1 cellular context compared by ENCODE assay signal in genomic region chr17:46922804-46923635, GRCh38.
TF ChIP-seq lines count a peak whose summit lies in the region.

TSS of gene GOSR2 (plus strand) at chr17:46923160. CDS start at chr17:46923193, 33 bp downstream.

TF ChIP-seq in HepG2, 621 proteins besides CTCF, POLR2A, EP300 and RAD21 (continued from another document and continues in another):
- TF ChIP-seq, protein P1, sequence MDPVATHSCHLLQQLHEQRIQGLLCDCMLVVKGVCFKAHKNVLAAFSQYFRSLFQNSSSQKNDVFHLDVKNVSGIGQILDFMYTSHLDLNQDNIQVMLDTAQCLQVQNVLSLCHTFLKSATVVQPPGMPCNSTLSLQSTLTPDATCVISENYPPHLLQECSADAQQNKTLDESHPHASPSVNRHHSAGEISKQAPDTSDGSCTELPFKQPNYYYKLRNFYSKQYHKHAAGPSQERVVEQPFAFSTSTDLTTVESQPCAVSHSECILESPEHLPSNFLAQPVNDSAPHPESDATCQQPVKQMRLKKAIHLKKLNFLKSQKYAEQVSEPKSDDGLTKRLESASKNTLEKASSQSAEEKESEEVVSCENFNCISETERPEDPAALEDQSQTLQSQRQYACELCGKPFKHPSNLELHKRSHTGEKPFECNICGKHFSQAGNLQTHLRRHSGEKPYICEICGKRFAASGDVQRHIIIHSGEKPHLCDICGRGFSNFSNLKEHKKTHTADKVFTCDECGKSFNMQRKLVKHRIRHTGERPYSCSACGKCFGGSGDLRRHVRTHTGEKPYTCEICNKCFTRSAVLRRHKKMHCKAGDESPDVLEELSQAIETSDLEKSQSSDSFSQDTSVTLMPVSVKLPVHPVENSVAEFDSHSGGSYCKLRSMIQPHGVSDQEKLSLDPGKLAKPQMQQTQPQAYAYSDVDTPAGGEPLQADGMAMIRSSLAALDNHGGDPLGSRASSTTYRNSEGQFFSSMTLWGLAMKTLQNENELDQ (CRISPR knock-in tag; IDR thresholded peaks at IDR 0.05; ENCODE audit: borderline replicate concordance) = peak; percentile 33; the same call in 1 of the 2 replicates
- TF ChIP-seq, protein P2, sequence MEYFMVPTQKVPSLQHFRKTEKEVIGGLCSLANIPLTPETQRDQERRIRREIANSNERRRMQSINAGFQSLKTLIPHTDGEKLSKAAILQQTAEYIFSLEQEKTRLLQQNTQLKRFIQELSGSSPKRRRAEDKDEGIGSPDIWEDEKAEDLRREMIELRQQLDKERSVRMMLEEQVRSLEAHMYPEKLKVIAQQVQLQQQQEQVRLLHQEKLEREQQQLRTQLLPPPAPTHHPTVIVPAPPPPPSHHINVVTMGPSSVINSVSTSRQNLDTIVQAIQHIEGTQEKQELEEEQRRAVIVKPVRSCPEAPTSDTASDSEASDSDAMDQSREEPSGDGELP (IDR thresholded peaks at IDR 0.05; ENCODE audit: borderline replicate concordance, low read depth) = peak; percentile 45; the same call in 1 of the 2 replicates
- TF ChIP-seq ZNF530 (CRISPR knock-in tag; IDR thresholded peaks at IDR 0.05; ENCODE audit: low read depth) = no peak; the same call in 1 of the 2 replicates
- TF ChIP-seq ZNF562 (CRISPR knock-in tag; IDR thresholded peaks at IDR 0.05; ENCODE audit: borderline replicate concordance) = no peak
- 0 out of 2 replicates have a peak, but pooled peaks have one; percentile 89 for TF ChIP-seq MZF1 (CRISPR knock-in tag; IDR thresholded peaks at IDR 0.05; ENCODE audit: borderline replicate concordance)
- TF ChIP-seq, protein P3, sequence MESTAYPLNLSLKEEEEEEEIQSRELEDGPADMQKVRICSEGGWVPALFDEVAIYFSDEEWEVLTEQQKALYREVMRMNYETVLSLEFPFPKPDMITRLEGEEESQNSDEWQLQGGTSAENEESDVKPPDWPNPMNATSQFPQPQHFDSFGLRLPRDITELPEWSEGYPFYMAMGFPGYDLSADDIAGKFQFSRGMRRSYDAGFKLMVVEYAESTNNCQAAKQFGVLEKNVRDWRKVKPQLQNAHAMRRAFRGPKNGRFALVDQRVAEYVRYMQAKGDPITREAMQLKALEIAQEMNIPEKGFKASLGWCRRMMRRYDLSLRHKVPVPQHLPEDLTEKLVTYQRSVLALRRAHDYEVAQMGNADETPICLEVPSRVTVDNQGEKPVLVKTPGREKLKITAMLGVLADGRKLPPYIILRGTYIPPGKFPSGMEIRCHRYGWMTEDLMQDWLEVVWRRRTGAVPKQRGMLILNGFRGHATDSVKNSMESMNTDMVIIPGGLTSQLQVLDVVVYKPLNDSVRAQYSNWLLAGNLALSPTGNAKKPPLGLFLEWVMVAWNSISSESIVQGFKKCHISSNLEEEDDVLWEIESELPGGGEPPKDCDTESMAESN (CRISPR knock-in tag; conservative IDR thresholded peaks at IDR 0.05) = peak; percentile 98
- TF ChIP-seq ZNF34 (CRISPR knock-in tag; IDR thresholded peaks at IDR 0.05; ENCODE audit: borderline replicate concordance) = peak; percentile 97
- TF ChIP-seq ZNF354B (CRISPR knock-in tag; IDR thresholded peaks at IDR 0.05) = peak; percentile 69; the same call in 1 of the 2 replicates
- TF ChIP-seq ZNF615 (CRISPR knock-in tag; IDR thresholded peaks at IDR 0.05; ENCODE audit: borderline replicate concordance) = no peak
- no peak for TF ChIP-seq HMG20B (CRISPR knock-in tag; conservative IDR thresholded peaks at IDR 0.05)
- TF ChIP-seq ZNF670 (CRISPR knock-in tag; IDR thresholded peaks at IDR 0.05; ENCODE audit: borderline replicate concordance) = no peak
- peak; percentile 95 for TF ChIP-seq IRF2 (CRISPR knock-in tag; IDR thresholded peaks at IDR 0.05)
- peak; percentile 88; the same call in 1 of the 2 replicates for TF ChIP-seq ZNF879 (CRISPR knock-in tag; IDR thresholded peaks at IDR 0.05)
- TF ChIP-seq ZNF350 (CRISPR knock-in tag; IDR thresholded peaks at IDR 0.05; ENCODE audit: borderline replicate concordance, low read depth) = peak; percentile 99
- peak; percentile 22 for TF ChIP-seq JUND (CRISPR knock-in tag; IDR thresholded peaks at IDR 0.05)
- peak; percentile 52 for TF ChIP-seq NFYB (CRISPR knock-in tag; IDR thresholded peaks at IDR 0.05)
- TF ChIP-seq MAFK (conservative IDR thresholded peaks at IDR 0.05 in 1 of 2, IDR thresholded peaks at IDR 0.05 in 1 of 2; ENCODE audit: low read length in 2 of 2) = no peak
- peak; percentile 99 for TF ChIP-seq DZIP1 (CRISPR knock-in tag; IDR thresholded peaks at IDR 0.05)
- TF ChIP-seq RBM22 (optimal IDR thresholded peaks at IDR 0.05; ENCODE audit: low read length) = no peak
- peak; percentile 90 for TF ChIP-seq SIN3A (IDR thresholded peaks at IDR 0.05; ENCODE audit: borderline replicate concordance, low read depth, low read length)
- peak; percentile 74; the same call in 1 of the 2 replicates for TF ChIP-seq ZNF329 (CRISPR knock-in tag; IDR thresholded peaks at IDR 0.05; ENCODE audit: low read depth)
- TF ChIP-seq TSC22D2 (CRISPR knock-in tag; IDR thresholded peaks at IDR 0.05; ENCODE audit: borderline replicate concordance) = peak; percentile 96
- TF ChIP-seq MEIS1 (CRISPR knock-in tag; IDR thresholded peaks at IDR 0.05; ENCODE audit: borderline replicate concordance) = peak; percentile 75; the same call in 1 of the 2 replicates
- no peak for TF ChIP-seq ZFP36L2 (CRISPR knock-in tag; IDR thresholded peaks at IDR 0.05)
- peak; percentile 28; the same call in 1 of the 2 replicates for TF ChIP-seq CCDC6 (CRISPR knock-in tag; IDR thresholded peaks at IDR 0.05)
- peak; percentile 99 for TF ChIP-seq KMT2B (CRISPR knock-in tag; IDR thresholded peaks at IDR 0.05)
- peak; percentile 4 for TF ChIP-seq HNRNPK (IDR thresholded peaks at IDR 0.05; ENCODE audit: low read depth, low read length, poor library complexity, severe bottlenecking)
- TF ChIP-seq ZNF20 (CRISPR knock-in tag; IDR thresholded peaks at IDR 0.05) = 0 out of 2 replicates have a peak, but pooled peaks have one; percentile 60
- no peak; a peak in 1 of 4 replicates for TF ChIP-seq REST (IDR thresholded peaks at IDR 0.05; ENCODE audit: borderline replicate concordance in 1 of 2, low read depth in 1 of 2, low read length in 2 of 2)
- TF ChIP-seq TEAD3 (CRISPR knock-in tag; optimal IDR thresholded peaks at IDR 0.05; ENCODE audit: borderline replicate concordance) = peak; percentile 80
- TF ChIP-seq SCMH1 (CRISPR knock-in tag; IDR thresholded peaks at IDR 0.05; ENCODE audit: borderline replicate concordance) = no peak
- peak; percentile 98 for TF ChIP-seq TARDBP (CRISPR knock-in tag; IDR thresholded peaks at IDR 0.05)
- TF ChIP-seq EZH2 (conservative IDR thresholded peaks at IDR 0.05; ENCODE audit: low read depth, low read length) = no peak
- TF ChIP-seq SMC3 (IDR thresholded peaks at IDR 0.05; ENCODE audit: low read length) = peak; percentile 19; the same call in 1 of the 2 replicates
- 0 out of 2 replicates have a peak, but pooled peaks have one; percentile 32 for TF ChIP-seq RFX5 (IDR thresholded peaks at IDR 0.05; ENCODE audit: low read depth, low read length)
- peak; percentile 96 for TF ChIP-seq ZNF781 (CRISPR knock-in tag; IDR thresholded peaks at IDR 0.05; ENCODE audit: borderline replicate concordance, not compliant biosample characterization)
- TF ChIP-seq SMARCE1 (IDR thresholded peaks at IDR 0.05; ENCODE audit: borderline replicate concordance) = no peak
- TF ChIP-seq ZNF672 (CRISPR knock-in tag; IDR thresholded peaks at IDR 0.05) = no peak
- TF ChIP-seq REXO4 (CRISPR knock-in tag; IDR thresholded peaks at IDR 0.05; ENCODE audit: borderline replicate concordance) = no peak
- peak; percentile 81 for TF ChIP-seq ZNF264 (CRISPR knock-in tag; IDR thresholded peaks at IDR 0.05)
- TF ChIP-seq TAF1 (CRISPR knock-in tag; IDR thresholded peaks at IDR 0.05) = peak; percentile 97
- TF ChIP-seq, protein P4, sequence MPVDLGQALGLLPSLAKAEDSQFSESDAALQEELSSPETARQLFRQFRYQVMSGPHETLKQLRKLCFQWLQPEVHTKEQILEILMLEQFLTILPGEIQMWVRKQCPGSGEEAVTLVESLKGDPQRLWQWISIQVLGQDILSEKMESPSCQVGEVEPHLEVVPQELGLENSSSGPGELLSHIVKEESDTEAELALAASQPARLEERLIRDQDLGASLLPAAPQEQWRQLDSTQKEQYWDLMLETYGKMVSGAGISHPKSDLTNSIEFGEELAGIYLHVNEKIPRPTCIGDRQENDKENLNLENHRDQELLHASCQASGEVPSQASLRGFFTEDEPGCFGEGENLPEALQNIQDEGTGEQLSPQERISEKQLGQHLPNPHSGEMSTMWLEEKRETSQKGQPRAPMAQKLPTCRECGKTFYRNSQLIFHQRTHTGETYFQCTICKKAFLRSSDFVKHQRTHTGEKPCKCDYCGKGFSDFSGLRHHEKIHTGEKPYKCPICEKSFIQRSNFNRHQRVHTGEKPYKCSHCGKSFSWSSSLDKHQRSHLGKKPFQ (CRISPR knock-in tag; IDR thresholded peaks at IDR 0.05; ENCODE audit: insufficient replicate concordance) = peak; percentile 91
- TF ChIP-seq, protein P5, sequence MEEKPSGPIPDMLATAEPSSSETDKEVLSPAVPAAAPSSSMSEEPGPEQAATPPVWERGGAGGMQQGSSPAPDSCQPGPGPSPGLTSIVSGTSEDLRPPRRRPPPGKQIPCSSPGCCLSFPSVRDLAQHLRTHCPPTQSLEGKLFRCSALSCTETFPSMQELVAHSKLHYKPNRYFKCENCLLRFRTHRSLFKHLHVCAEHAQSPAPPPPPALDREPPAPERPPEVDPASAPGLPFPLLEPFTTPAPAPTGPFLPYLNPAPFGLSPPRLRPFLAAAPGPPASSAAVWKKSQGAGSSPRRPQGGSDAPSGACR (CRISPR knock-in tag; IDR thresholded peaks at IDR 0.05) = peak; percentile 96
- peak; percentile 81 for TF ChIP-seq SMYD3 (CRISPR knock-in tag; IDR thresholded peaks at IDR 0.05)
- peak; percentile 90 for TF ChIP-seq ZNF136 (CRISPR knock-in tag; IDR thresholded peaks at IDR 0.05; ENCODE audit: low read depth)
- TF ChIP-seq, protein P6, sequence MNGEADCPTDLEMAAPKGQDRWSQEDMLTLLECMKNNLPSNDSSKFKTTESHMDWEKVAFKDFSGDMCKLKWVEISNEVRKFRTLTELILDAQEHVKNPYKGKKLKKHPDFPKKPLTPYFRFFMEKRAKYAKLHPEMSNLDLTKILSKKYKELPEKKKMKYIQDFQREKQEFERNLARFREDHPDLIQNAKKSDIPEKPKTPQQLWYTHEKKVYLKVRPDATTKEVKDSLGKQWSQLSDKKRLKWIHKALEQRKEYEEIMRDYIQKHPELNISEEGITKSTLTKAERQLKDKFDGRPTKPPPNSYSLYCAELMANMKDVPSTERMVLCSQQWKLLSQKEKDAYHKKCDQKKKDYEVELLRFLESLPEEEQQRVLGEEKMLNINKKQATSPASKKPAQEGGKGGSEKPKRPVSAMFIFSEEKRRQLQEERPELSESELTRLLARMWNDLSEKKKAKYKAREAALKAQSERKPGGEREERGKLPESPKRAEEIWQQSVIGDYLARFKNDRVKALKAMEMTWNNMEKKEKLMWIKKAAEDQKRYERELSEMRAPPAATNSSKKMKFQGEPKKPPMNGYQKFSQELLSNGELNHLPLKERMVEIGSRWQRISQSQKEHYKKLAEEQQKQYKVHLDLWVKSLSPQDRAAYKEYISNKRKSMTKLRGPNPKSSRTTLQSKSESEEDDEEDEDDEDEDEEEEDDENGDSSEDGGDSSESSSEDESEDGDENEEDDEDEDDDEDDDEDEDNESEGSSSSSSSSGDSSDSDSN (CRISPR knock-in tag; IDR thresholded peaks at IDR 0.05) = peak; percentile 94
